8 cellular contexts compared by ENCODE assay signal in genomic region chr1:224433671-224434446, GRCh38. TPM values are rescaled to one million over a fixed set of nuclear protein-coding genes. Genes with fewer than 3 reads are reported as not detected.
DNase-seq lines count a peak whose midpoint lies in the region; ATAC-seq and TF ChIP-seq lines count a peak whose summit lies in the region.

No MANE protein-coding gene starts in this region.

- no peaks in the 10 kb centered on the region for H3K9me3 Mint-ChIP-seq in naive B cell

- no peaks in the 10 kb centered on the region for H3K27me3 ChIP-seq in esophagus squamous epithelium
- no peaks in the 10 kb centered on the region for H3K27me3 ChIP-seq in tibial nerve

- peak overlapping the region in 5 of 6 donors; percentile 95 to 99 (median 98) for H3K27ac Mint-ChIP-seq in naive B cell

- H3K36me3 ChIP-seq in esophagus squamous epithelium, result peaks cover 0 to 19% (median 0%) of the 10 kb centered on the region in 3 donors
- peaks cover 0 to 4% (median under 1%) of the 10 kb centered on the region in 3 donors for H3K36me3 ChIP-seq in tibial nerve

- TF ChIP-seq CTCF in GM12875 (IDR thresholded peaks at IDR 0.05; ENCODE audit: borderline replicate concordance, insufficient read depth, low read depth, low read length) (no peak), esophagus squamous epithelium (IDR thresholded peaks at IDR 0.05) (no peak), tibial nerve (IDR thresholded peaks at IDR 0.05) (no peak)

- no peaks in the 10 kb centered on the region for H3K27me3 Mint-ChIP-seq in naive B cell

- TF ChIP-seq POLR2A in esophagus squamous epithelium (IDR thresholded peaks at IDR 0.05) (peak in 1 of 4 donors; percentile 11), tibial nerve (IDR thresholded peaks at IDR 0.05) (no peak)

- H3K4me1 ChIP-seq in esophagus squamous epithelium, result peaks cover 6 to 63% (median 37%) of the 10 kb centered on the region in 3 donors
- H3K4me1 ChIP-seq in tibial nerve, result peaks cover 0 to 59% (median 38%) of the 10 kb centered on the region in 4 donors

- no peaks in the 10 kb centered on the region for H3K9me3 ChIP-seq in esophagus squamous epithelium
- no peaks in the 10 kb centered on the region for H3K9me3 ChIP-seq in tibial nerve

- H3K27ac ChIP-seq in esophagus squamous epithelium (peak overlapping the region; percentile 96 to 99 (median 98)), tibial nerve (peak overlapping the region; percentile 96 to 99 (median 99))

- intact Hi-C loops in esophagus squamous epithelium (cut with DNase I), result loop anchor here (10.0 kb wide), 1 partner anchor 71 kb away; no protein-coding TSS in a partner anchor

- peak in 1 of 2 donors; percentile 65 for TF ChIP-seq EP300 in tibial nerve (IDR thresholded peaks at IDR 0.05)

- WGBS in esophagus squamous epithelium, 2 donors, result 0% methylated on average over 1 to 11 of the region's 66 CpGs
- 0% methylated on average over 12 to 40 of the region's 66 CpGs for WGBS in tibial nerve, 2 donors

- no peaks in the 10 kb centered on the region for H3K36me3 Mint-ChIP-seq in naive B cell

- H3K4me3 ChIP-seq in GM12875 (ENCODE audit: low read depth, low read length), result peak overlapping the region; percentile 75
- H3K4me3 ChIP-seq in esophagus squamous epithelium, result peak overlapping the region; percentile 85 to 98 (median 91)
- peak overlapping the region; percentile 78 to 97 (median 94) for H3K4me3 ChIP-seq in tibial nerve

- peaks cover 41 to 57% (median 51%) of the 10 kb centered on the region in 3 donors for H3K4me1 Mint-ChIP-seq in naive B cell

- peak overlapping the region; percentile 84 to 96 (median 92) for H3K4me3 Mint-ChIP-seq in naive B cell

- peak; percentile 37 to 42 for ATAC-seq in naive B cell (ENCODE audit: low read depth in 2 of 2)

- peak; percentile 31 for DNase-seq in NCI-H146 treated with DMSO at 0.1 percent for 48 hours (lab: John Stamatoyannopoulos, UW; ENCODE audit: unreplicated experiment)
- DNase-seq in activated T-cell treated with anti-CD3 and anti-CD28 coated beads, Interleukin-2, amount 50 U/mL, for 48 hours, result peak; percentile 42 to 52
- DNase-seq in esophagus squamous epithelium (lab: John Stamatoyannopoulos, UW), result no peak
- peak; percentile 66 for DNase-seq in naive B cell
- DNase-seq in tibial nerve (ENCODE audit: low spot score in 2 of 2), result peak; percentile 18 to 19
- no peak for DNase-seq in SIG-M5 treated with dmso at 0.1 percent for 504 hours (lab: John Stamatoyannopoulos, UW; ENCODE audit: unreplicated experiment)
- DNase-seq in COR-L47 (lab: John Stamatoyannopoulos, UW), result no peak

RNA-seq across cellular contexts. Expression of gene WDR26, which starts 0.7 kb away (rescaled TPM):
- total RNA-seq in esophagus squamous epithelium, result 100 to 1,000 TPM in 1 of 4 donors, 10 to 100 TPM in 3; 38.3 to 111 (median 61.9) TPM
- 1 to 10 TPM; 2.0 to 5.8 (median 4.9) TPM for polyA plus RNA-seq in naive B cell (ENCODE audit: low read depth in 6 of 6)
- total RNA-seq in tibial nerve, result 10 to 100 TPM; 61.5 to 78.7 (median 71.9) TPM

Comparison
In these comparisons a context has a peak if more than half of its experiments do, and no peak if none do; other contexts are left out.
1. DNase-seq: peak in NCI-H146 treated with DMSO at 0.1 percent for 48 hours (single experiment), activated T-cell treated with anti-CD3 and anti-CD28 coated beads, Interleukin-2, amount 50 U/mL, for 48 hours (2 of 2), naive B cell (single experiment) and tibial nerve (2 of 2); none in esophagus squamous epithelium (single experiment), SIG-M5 treated with dmso at 0.1 percent for 504 hours (single experiment) and COR-L47 (single experiment).
2. Peak in every context shown above with its lines, with median percentiles within 50 percentile points of each other: H3K4me3 ChIP-seq.